21 cellular contexts compared by ENCODE assay signal in genomic region chr17:78347453-78347852, GRCh38.
"Had no signal": no experiment of that assay in that cellular context is flagged by ENCODE, and none has a peak within 500 bp of the region (broad histone marks: within the 10 kb centered on the region; RNA-seq: fewer than 3 reads in every experiment).

No MANE protein-coding gene starts in this region.

- H3K4me3 ChIP-seq: cardiac muscle cell, dorsolateral prefrontal cortex, neural progenitor cell, ovary, right lobe of liver, stomach, upper lobe of left lung had no signal

- H3K27ac ChIP-seq: cardiac muscle cell, dorsolateral prefrontal cortex, neural progenitor cell, ovary, right lobe of liver, stomach, upper lobe of left lung, VCaP had no signal

- H3K4me3 Mint-ChIP-seq: activated naive CD8-positive, alpha-beta T cell; neural progenitor cell had no signal

- H3K4me2 ChIP-seq: neural progenitor cell had no signal

- H3K36me3 ChIP-seq: cardiac muscle cell, neural progenitor cell, ovary, right lobe of liver, stomach, upper lobe of left lung had no signal

- H3K27me3 Mint-ChIP-seq: activated naive CD8-positive, alpha-beta T cell had no signal

- H3K36me3 Mint-ChIP-seq: activated naive CD8-positive, alpha-beta T cell; neural progenitor cell had no signal

- H3K9ac ChIP-seq: neural progenitor cell had no signal

- H3K9me3 ChIP-seq: ovary, right lobe of liver, stomach, upper lobe of left lung had no signal

- H3K27me3 ChIP-seq: cardiac muscle cell, dorsolateral prefrontal cortex, ovary, right lobe of liver, stomach, upper lobe of left lung had no signal

- H3K9me3 Mint-ChIP-seq: neural progenitor cell had no signal

- H2AFZ ChIP-seq: neural progenitor cell had no signal

- DNase-seq: activated CD4-positive, CD25-positive, alpha-beta regulatory T cell treated with anti-CD3 and anti-CD28 coated beads, Interleukin-2, amount 50 U/mL, for 72 hours; activated CD8-positive, alpha-beta memory T cell treated with anti-CD3 and anti-CD28 coated beads for 24 hours; activated CD8-positive, alpha-beta memory T cell treated with anti-CD3 and anti-CD28 coated beads, Interleukin-2, amount 50 U/mL, for 48 hours; activated effector memory CD4-positive, alpha-beta T cell treated with anti-CD3 and anti-CD28 coated beads, Interleukin-2, amount 50 U/mL, for 16 hours; activated T-cell treated with anti-CD3 and anti-CD28 coated beads, Interleukin-2, amount 50 U/mL, for 48 hours; dorsolateral prefrontal cortex; glutamatergic neuron; hippocampal formation; mammary epithelial cell; ovary; right lobe of liver; small intestine; stimulated activated CD4-positive, alpha-beta T cell treated with anti-CD3 and anti-CD28 coated beads, Interleukin-15, amount 100 ng/mL, for 24 hours; stimulated activated CD4-positive, alpha-beta T cell treated with anti-CD3 and anti-CD28 coated beads, Interleukin-2, amount 100 ng/mL, for 48 hours; stomach; T-helper 2 cell had no signal

- ATAC-seq: right lobe of liver had no signal
